13 cellular contexts compared by ENCODE assay signal in the genomic region with DNA sequence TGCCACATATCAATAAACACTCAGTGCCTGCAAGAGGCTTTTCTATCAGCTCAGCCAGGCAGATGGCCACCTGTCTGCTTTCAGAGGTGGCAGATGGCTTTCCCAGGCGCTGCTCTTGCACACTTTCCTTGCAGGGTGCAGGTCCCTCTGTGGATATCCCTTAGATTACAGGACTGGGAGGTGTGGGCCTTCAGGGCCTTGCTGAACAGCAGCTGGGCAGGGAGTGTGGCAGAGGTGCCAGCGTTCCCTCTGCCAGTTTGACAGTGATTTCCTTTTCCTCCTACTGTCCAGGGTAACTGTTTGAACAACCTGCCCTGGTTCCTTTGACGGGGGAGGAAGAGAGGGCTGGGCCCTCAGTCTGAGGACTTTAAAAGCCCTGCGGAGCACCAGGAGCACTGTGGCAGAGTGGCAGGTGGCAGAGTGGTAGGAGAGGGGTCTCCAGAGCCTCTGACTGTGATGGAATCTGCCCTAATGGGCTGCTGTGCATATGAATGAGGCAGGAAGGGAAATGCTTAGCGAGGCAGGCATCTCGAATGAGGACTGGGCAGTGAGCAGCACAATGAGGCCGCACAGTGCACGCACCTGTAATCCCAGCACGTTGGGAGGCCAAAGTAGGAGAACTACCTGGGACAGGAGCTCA. TPM values are rescaled to one million over a fixed set of nuclear protein-coding genes. Genes with fewer than 3 reads are reported as not detected.
DNase-seq lines count a peak whose midpoint lies in the region; ATAC-seq and TF ChIP-seq lines count a peak whose summit lies in the region.
"Had no signal": no experiment of that assay in that cellular context is flagged by ENCODE, and none has a peak within 500 bp of the region (broad histone marks: within the 10 kb centered on the region; RNA-seq: fewer than 3 reads in every experiment).

No MANE protein-coding gene starts in this region.

- no peaks in the 10 kb centered on the region for H3K9me3 ChIP-seq in HUES6 (ENCODE audit: control insufficient read depth, insufficient read depth, low read depth, low read length)

- H3K27ac ChIP-seq in HUES6 (ENCODE audit: low read depth, low read length), result peak overlapping the region; percentile 35; the same call in 1 of the 2 replicates
- H3K27ac ChIP-seq: parathyroid adenoma had no signal

- H3K9ac ChIP-seq in HUES6 (ENCODE audit: low read length), result no peak overlapping the region
- H3K9ac ChIP-seq: parathyroid adenoma had no signal

- peak overlapping the region; percentile 86 for H3K27ac Mint-ChIP-seq in glutamatergic neuron (ENCODE audit: unreplicated experiment)
- H3K27ac Mint-ChIP-seq in effector memory CD8-positive, alpha-beta T cell, result peak overlapping the region in 1 of 2 donors; percentile 71
- H3K27ac Mint-ChIP-seq: activated CD4-positive, alpha-beta T cell treated with anti-CD3 and anti-CD28 coated beads, Interleukin-2, amount 10 ng/mL, durations not matched to agents 24 days and 14 days; stimulated activated naive CD8-positive, alpha-beta T cell treated with anti-CD3 and anti-CD28 coated beads, Interleukin-15, Interleukin-2, amounts not matched to agents 100 ng/mL and 50 ng/mL, for 24 hours had no signal

- ATAC-seq in effector memory CD8-positive, alpha-beta T cell (replicated peaks), result no peak
- ATAC-seq in GM21825 (IDR thresholded peaks at IDR 0.05; ENCODE audit: unreplicated experiment), result no peak
- no peak for ATAC-seq in HG03571 (IDR thresholded peaks at IDR 0.05; ENCODE audit: unreplicated experiment)

- H3K4me1 Mint-ChIP-seq in glutamatergic neuron (ENCODE audit: low read depth, unreplicated experiment), result peaks cover 41% of the 10 kb centered on the region
- H3K4me1 Mint-ChIP-seq in effector memory CD8-positive, alpha-beta T cell (ENCODE audit: low read depth in 2 of 2), result peaks cover 24 to 25% of the 10 kb centered on the region in 2 donors

- H3K27me3 ChIP-seq in HUES6 (ENCODE audit: control insufficient read depth, insufficient read depth, low read length), result no peaks in the 10 kb centered on the region

- no peaks in the 10 kb centered on the region for H3K36me3 Mint-ChIP-seq in glutamatergic neuron (ENCODE audit: unreplicated experiment)
- H3K36me3 Mint-ChIP-seq in effector memory CD8-positive, alpha-beta T cell (ENCODE audit: insufficient read depth), result peaks cover 3% of the 10 kb centered on the region

- no peak overlapping the region for H3K4me3 ChIP-seq in HUES6 (ENCODE audit: low read depth, low read length)
- H3K4me3 ChIP-seq: lung had no signal

- H3K9me3 Mint-ChIP-seq in glutamatergic neuron (ENCODE audit: unreplicated experiment), result peaks cover 14% of the 10 kb centered on the region
- no peaks in the 10 kb centered on the region for H3K9me3 Mint-ChIP-seq in effector memory CD8-positive, alpha-beta T cell
- H3K9me3 Mint-ChIP-seq: activated CD4-positive, alpha-beta T cell treated with anti-CD3 and anti-CD28 coated beads, Interleukin-2, amount 10 ng/mL, durations not matched to agents 24 days and 14 days; stimulated activated naive CD8-positive, alpha-beta T cell treated with anti-CD3 and anti-CD28 coated beads, Interleukin-15, Interleukin-2, amounts not matched to agents 100 ng/mL and 50 ng/mL, for 24 hours had no signal

- DNase-seq in NCI-H524 (lab: John Stamatoyannopoulos, UW) (peak; percentile 94 to 98), glutamatergic neuron (peak; percentile 80), pons (ENCODE audit: low spot score) (peak; percentile 36)
- no peak for DNase-seq in effector memory CD8-positive, alpha-beta T cell
- no peak for DNase-seq in activated naive CD4-positive, alpha-beta T cell treated with Interleukin-2 at 50 U/mL for 16 hours
- DNase-seq: activated CD4-positive, alpha-beta T cell treated with anti-CD3 and anti-CD28 coated beads, Interleukin-2, amount 10 ng/mL, durations not matched to agents 24 days and 14 days; activated effector memory CD4-positive, alpha-beta T cell treated with anti-CD3 and anti-CD28 coated beads, Interleukin-2, amount 50 U/mL, for 16 hours had no signal

- no peak for TF ChIP-seq CTCF in glutamatergic neuron (IDR thresholded peaks at IDR 0.05; ENCODE audit: partially characterized antibody, unreplicated experiment)

- H3K36me3 ChIP-seq in HUES6 (ENCODE audit: control insufficient read depth, insufficient read depth, low read length), result no peaks in the 10 kb centered on the region

- peaks cover 13% of the 10 kb centered on the region for H3K27me3 Mint-ChIP-seq in glutamatergic neuron (ENCODE audit: unreplicated experiment)
- no peaks in the 10 kb centered on the region for H3K27me3 Mint-ChIP-seq in effector memory CD8-positive, alpha-beta T cell
- H3K27me3 Mint-ChIP-seq: activated CD4-positive, alpha-beta T cell treated with anti-CD3 and anti-CD28 coated beads, Interleukin-2, amount 10 ng/mL, durations not matched to agents 24 days and 14 days; stimulated activated naive CD8-positive, alpha-beta T cell treated with anti-CD3 and anti-CD28 coated beads, Interleukin-15, Interleukin-2, amounts not matched to agents 100 ng/mL and 50 ng/mL, for 24 hours had no signal

- peaks cover 40% of the 10 kb centered on the region for H3K4me1 ChIP-seq in HUES6 (ENCODE audit: control insufficient read depth, insufficient read depth, low read length)
- H3K4me1 ChIP-seq: parathyroid adenoma had no signal

- H3K4me3 Mint-ChIP-seq in glutamatergic neuron (ENCODE audit: unreplicated experiment), result peak overlapping the region; percentile 55
- H3K4me3 Mint-ChIP-seq in effector memory CD8-positive, alpha-beta T cell, result no peak overlapping the region
- H3K4me3 Mint-ChIP-seq: activated CD4-positive, alpha-beta T cell treated with anti-CD3 and anti-CD28 coated beads, Interleukin-2, amount 10 ng/mL, durations not matched to agents 24 days and 14 days; stimulated activated naive CD8-positive, alpha-beta T cell treated with anti-CD3 and anti-CD28 coated beads, Interleukin-15, Interleukin-2, amounts not matched to agents 100 ng/mL and 50 ng/mL, for 24 hours had no signal

RNA-seq across cellular contexts. Expression of gene ABHD12, which starts 34.2 kb away (rescaled TPM):
- total RNA-seq in glutamatergic neuron (ENCODE audit: unreplicated experiment), result 101 TPM

RNA-seq across cellular contexts. Expression of gene GINS1, which starts 51.1 kb away (rescaled TPM):
- total RNA-seq in glutamatergic neuron (ENCODE audit: unreplicated experiment), result 5.3 TPM

Comparison
In these comparisons a context has a peak if more than half of its experiments do, and no peak if none do; other contexts are left out.
1. DNase-seq: peak in NCI-H524 (2 of 2), glutamatergic neuron (single experiment) and pons (single experiment); none in effector memory CD8-positive, alpha-beta T cell (0 of 3) and activated naive CD4-positive, alpha-beta T cell treated with Interleukin-2 at 50 U/mL for 16 hours (single experiment).